8 cellular contexts compared by ENCODE assay signal in genomic region chr6:96522469-96523009, GRCh38. TPM values are rescaled to one million over a fixed set of nuclear protein-coding genes. Genes with fewer than 3 reads are reported as not detected.
A peak's percentile ranks its signal among the peaks of the same experiment; 100 is the strongest.
DNase-seq lines count a peak whose midpoint lies in the region; TF ChIP-seq lines count a peak whose summit lies in the region.

No MANE protein-coding gene starts in this region.

- no peaks in the 10 kb centered on the region for H3K9me3 Mint-ChIP-seq in H9

- H3K4me3 ChIP-seq in MG63 (peak overlapping the region; percentile 90), mammary epithelial cell (replicated peaks in 1 of 3; ENCODE audit: insufficient read depth in 1 of 3, low read depth in 2 of 3, low read length in 3 of 3) (peak overlapping the region; percentile 95 to 100 (median 99)), liver (ENCODE audit: low read depth in 1 of 3, low read length in 3 of 3) (peak overlapping the region; percentile 62 to 98 (median 94)), transverse colon (peak overlapping the region; percentile 51 to 84 (median 74))

- no peaks in the 10 kb centered on the region for H4K20me1 ChIP-seq in H9 (ENCODE audit: control insufficient read depth, insufficient read depth, insufficient read length)
- H4K20me1 ChIP-seq in mammary epithelial cell (ENCODE audit: insufficient read depth, low read length), result no peaks in the 10 kb centered on the region

- H3K4me2 ChIP-seq in H9 (ENCODE audit: insufficient read depth, insufficient read length, low read length) (peak overlapping the region; percentile 74), mammary epithelial cell (ENCODE audit: insufficient read depth, low read depth, low read length) (peak overlapping the region; percentile 92)

- H3K4me3 Mint-ChIP-seq in H9, result peak overlapping the region; percentile 97 to 98

- no peak overlapping the region for H4K91ac ChIP-seq in H9 (ENCODE audit: insufficient read length, low read depth, low read length)

- H2AFZ ChIP-seq in H9 (ENCODE audit: low read length), result no peak overlapping the region
- H2AFZ ChIP-seq in mammary epithelial cell (ENCODE audit: low read depth, low read length), result peak overlapping the region; percentile 99

- H2BK120ac ChIP-seq in H9 (ENCODE audit: low read depth, low read length, poor library complexity, severe bottlenecking), result no peak overlapping the region

- no peak overlapping the region for H2BK12ac ChIP-seq in H9 (ENCODE audit: insufficient read length, low read depth, low read length)

- no peak for TF ChIP-seq CTCF in H9 (conservative IDR thresholded peaks at IDR 0.05)
- no peak for TF ChIP-seq CTCF in mammary epithelial cell (conservative IDR thresholded peaks at IDR 0.05 in 1 of 2, IDR thresholded peaks at IDR 0.05 in 1 of 2; ENCODE audit: extremely low read depth in 1 of 2, insufficient read depth in 1 of 2, low read depth in 1 of 2, low read length in 2 of 2)
- no peak for TF ChIP-seq CTCF in liver (IDR thresholded peaks at IDR 0.05; ENCODE audit: low read depth, low read length, missing input control)
- TF ChIP-seq CTCF in transverse colon (IDR thresholded peaks at IDR 0.05), result no peak

- peaks cover 0 to 22% (median 12%) of the 10 kb centered on the region in 3 experiments; a peak in 6 of 7 replicates for H3K36me3 Mint-ChIP-seq in H9 (ENCODE audit: insufficient read depth in 1 of 3, low read depth in 3 of 3)

- H3K27me3 ChIP-seq in H9 (ENCODE audit: insufficient read depth, low read length) (no peaks in the 10 kb centered on the region), MG63 (no peaks in the 10 kb centered on the region), mammary epithelial cell (ENCODE audit: insufficient read depth, low read length) (no peaks in the 10 kb centered on the region), liver (ENCODE audit: control insufficient read depth in 4 of 4, insufficient read depth in 4 of 4, low read length in 3 of 4) (no peaks in the 10 kb centered on the region), transverse colon (no peaks in the 10 kb centered on the region)

- dilution Hi-C loops in mammary epithelial cell (cut with HindIII; ENCODE audit: low sequenced_read_pairs), result no loop called here

- no peaks in the 10 kb centered on the region for H3K79me2 ChIP-seq in H9 (ENCODE audit: insufficient read depth, low read length)
- peaks cover 29% of the 10 kb centered on the region for H3K79me2 ChIP-seq in mammary epithelial cell (ENCODE audit: insufficient read depth, low read length)

- no peak overlapping the region for H2BK15ac ChIP-seq in H9 (ENCODE audit: low read depth, low read length)

- no peak overlapping the region for H2BK5ac ChIP-seq in H9 (ENCODE audit: insufficient read length, low read length)

- intact Hi-C loops in mammary epithelial cell (cut with micrococcal nuclease), result loop anchor here (5.0 kb wide), 1 partner anchor 375 kb away; the partner anchor contains the start of gene NDUFAF4
- intact Hi-C loops in transverse colon (cut with DNase I; ENCODE audit: low total_unique reads), result no loop called here

- no peak overlapping the region for H3T11ph ChIP-seq in H9 (ENCODE audit: low read length)

- peak overlapping the region; percentile 97 to 100 (median 99) for H3K27ac Mint-ChIP-seq in H9

- in situ Hi-C loops in mammary epithelial cell (cut with MboI; ENCODE audit: low sequenced_read_pairs in 2 of 2) (no loop called here), transverse colon (cut with MboI; ENCODE audit: low pct_ligation_motif_present in 1 of 4, low pct_unique_long_range_greater_than_20kb in 1 of 4, low sequenced_read_pairs in 3 of 4) (no loop called here)

- H2BK20ac ChIP-seq in H9 (ENCODE audit: low read depth, low read length, poor library complexity, severe bottlenecking), result no peak overlapping the region

- H4K5ac ChIP-seq in H9 (ENCODE audit: insufficient read length, low read depth, low read length), result no peak overlapping the region

- no peaks in the 10 kb centered on the region for H3K79me1 ChIP-seq in H9 (ENCODE audit: insufficient read depth, low read depth, low read length, poor library complexity, severe bottlenecking)

- H3K9ac ChIP-seq in H9 (ENCODE audit: extremely low read depth, insufficient read length, low read length), result peak overlapping the region; percentile 66
- peak overlapping the region; percentile 96 for H3K9ac ChIP-seq in mammary epithelial cell (ENCODE audit: insufficient read depth, low read length)
- peak overlapping the region; percentile 89 to 98 for H3K9ac ChIP-seq in liver (ENCODE audit: low read depth in 1 of 2, low read length in 2 of 2)

- no peak overlapping the region for H3K4ac ChIP-seq in H9 (ENCODE audit: low read depth, low read length)

- H2AK5ac ChIP-seq in H9 (ENCODE audit: insufficient read length, low read length), result no peak overlapping the region

- BruUV-seq in mammary epithelial cell (replicated peaks; lab: Mats Ljungman, UMichigan), result no TSS peak

- H3K4me1 ChIP-seq in H9 (ENCODE audit: insufficient read depth, low read length), result peaks cover 3% of the 10 kb centered on the region; the same call in 1 of the 2 replicates
- peaks cover 19% of the 10 kb centered on the region for H3K4me1 ChIP-seq in mammary epithelial cell (ENCODE audit: insufficient read depth, low read length)
- H3K4me1 ChIP-seq in liver (ENCODE audit: control insufficient read depth in 4 of 4, insufficient read depth in 4 of 4, low read length in 3 of 4), result peaks cover 0 to 24% (median 8%) of the 10 kb centered on the region in 4 donors
- peaks cover 6 to 31% (median 18%) of the 10 kb centered on the region in 4 donors for H3K4me1 ChIP-seq in transverse colon

- peaks cover 31 to 36% of the 10 kb centered on the region in 2 experiments for H3K4me1 Mint-ChIP-seq in H9

- H3K9me3 ChIP-seq in H9 (ENCODE audit: control insufficient read depth, low read depth, low read length) (no peaks in the 10 kb centered on the region), MG63 (no peaks in the 10 kb centered on the region), mammary epithelial cell (replicated peaks; ENCODE audit: insufficient read depth, low read length) (no peaks in the 10 kb centered on the region), liver (ENCODE audit: control insufficient read depth in 4 of 4, low read length in 3 of 4) (no peaks in the 10 kb centered on the region), transverse colon (no peaks in the 10 kb centered on the region)

- peak; percentile 9 for DNase-seq in SIG-M5 treated with dmso at 0.1 percent for 504 hours (lab: John Stamatoyannopoulos, UW; ENCODE audit: unreplicated experiment)
- no peak for DNase-seq in SIG-M5 (lab: John Stamatoyannopoulos, UW)
- DNase-seq in H9, result no peak
- no peak for DNase-seq in MG63
- no peak for DNase-seq in mammary epithelial cell
- no peak for DNase-seq in transverse colon
- no peak for DNase-seq in NCI-H2227 treated with DMSO at 0.1 percent for 48 hours (lab: John Stamatoyannopoulos, UW)

- H3K14ac ChIP-seq in H9 (ENCODE audit: insufficient read depth, low read length), result no peak overlapping the region

- no peak for TF ChIP-seq RAD21 in liver (IDR thresholded peaks at IDR 0.05)

- no peak overlapping the region for H4K8ac ChIP-seq in H9 (replicated peaks; ENCODE audit: insufficient read length, low read depth, low read length)

- H3K23ac ChIP-seq in H9 (ENCODE audit: insufficient read length, low read depth, low read length), result no peak overlapping the region

- no peak for TF ChIP-seq EP300 in transverse colon (IDR thresholded peaks at IDR 0.05; ENCODE audit: low read depth)

- no peaks in the 10 kb centered on the region for H3K23me2 ChIP-seq in H9 (ENCODE audit: insufficient read length, low read depth, low read length, poor library complexity, severe bottlenecking)

- TF ChIP-seq POLR2A in transverse colon (IDR thresholded peaks at IDR 0.05), result no peak

- H3K18ac ChIP-seq in H9 (ENCODE audit: insufficient read length, low read depth, low read length), result no peak overlapping the region

- no peak overlapping the region for H3K27ac ChIP-seq in H9 (ENCODE audit: insufficient read length, low read depth, low read length)
- peak overlapping the region; percentile 91 for H3K27ac ChIP-seq in mammary epithelial cell (ENCODE audit: insufficient read depth, low read depth, low read length)
- H3K27ac ChIP-seq in liver (ENCODE audit: low read depth in 1 of 2, low read length in 2 of 2), result peak overlapping the region; percentile 98 to 100
- peak overlapping the region; percentile 91 to 96 (median 94) for H3K27ac ChIP-seq in transverse colon

- H3K36me3 ChIP-seq in MG63 (peaks cover 11% of the 10 kb centered on the region), mammary epithelial cell (ENCODE audit: insufficient read depth, low read length) (peaks cover 16% of the 10 kb centered on the region), liver (ENCODE audit: control insufficient read depth in 4 of 4, insufficient read depth in 3 of 4, low read depth in 1 of 4, low read length in 3 of 4) (peaks cover 1 to 23% (median 15%) of the 10 kb centered on the region in 4 donors), transverse colon (peaks cover 0 to 29% (median 13%) of the 10 kb centered on the region in 4 donors)

- H3K27me3 Mint-ChIP-seq in H9 (ENCODE audit: low read depth), result no peaks in the 10 kb centered on the region

- no peak overlapping the region for H3K56ac ChIP-seq in H9 (ENCODE audit: insufficient read length, low read depth, low read length)

- no CpG with 5 or more reads among the region's 5 CpGs for WGBS in H9 (ENCODE audit: extremely low coverage, insufficient read length, low lambda C conversion rate)
- WGBS in mammary epithelial cell (ENCODE audit: low coverage, missing lambda C conversion rate), result 4% methylated on average over 5 of the region's 5 CpGs
- WGBS in liver, result under 1% methylated on average over 5 of the region's 5 CpGs
- 1 to 4% methylated on average over 5 of the region's 5 CpGs for WGBS in transverse colon (ENCODE audit: low coverage in 1 of 2), 2 donors

- CTCF ChIA-PET in mammary epithelial cell (lab: Charles Lee; ENCODE audit: low non-redundant PET), result no interaction called here

TF ChIP-seq in liver, 16 proteins besides CTCF, POLR2A, EP300 and RAD21:
- TF ChIP-seq EGR1 (IDR thresholded peaks at IDR 0.05; ENCODE audit: low read depth in 2 of 2), result no peak
- peak; percentile 38 for TF ChIP-seq NR2F2 (IDR thresholded peaks at IDR 0.05)

RNA-seq across cellular contexts. Expression of gene UFL1, which starts 0.9 kb away (rescaled TPM):
- total RNA-seq in H9 (2021), result 12.7 and 13.8 TPM in 2 replicates
- total RNA-seq in MG63 (2014; rRNA removed; shearing (Covaris generic); ENCODE audit: low replicate concordance), result 12.6 and 13.8 TPM in 2 replicates
- 10 to 100 TPM; 25.8 to 26.5 TPM for total RNA-seq in mammary epithelial cell
- 4.8 TPM for polyA plus RNA-seq in mammary epithelial cell
- polyA minus RNA-seq in mammary epithelial cell, result 8.3 TPM
- total RNA-seq in liver, result 10 to 100 TPM; 18.6 to 25.9 TPM
- 10 to 100 TPM; 13.1 to 16.9 TPM for polyA plus RNA-seq in liver
- total RNA-seq in transverse colon, result 10 to 100 TPM in 2 of 4 donors, 1 to 10 TPM in 2; 5.2 to 27.5 (median 14.9) TPM

RNA-seq across cellular contexts. Expression of gene FHL5, which starts 40.4 kb away (rescaled TPM):
- total RNA-seq in H9 (2021) (not detected in 2 replicates), mammary epithelial cell (not detected), liver (under 1 TPM in 1 of 2 donors, not detected in 1; 0.33 TPM), transverse colon (1 to 10 TPM in 3 of 4 donors, not detected in 1; 2.9 to 9.2 (median 4.6) TPM)
- not detected in 2 replicates for total RNA-seq in MG63 (2014; rRNA removed; shearing (Covaris generic); ENCODE audit: low replicate concordance)
- polyA plus RNA-seq in mammary epithelial cell (not detected), liver (under 1 TPM; 0.22 to 0.42 TPM)
- not detected for polyA minus RNA-seq in mammary epithelial cell
